ENCODE assay signal across 18 cellular contexts in genomic region chr9:123561055-123561454, GRCh38.
DNase-seq lines count a peak whose midpoint lies in the region; ATAC-seq and TF ChIP-seq lines count a peak whose summit lies in the region.
"Had no signal": no experiment of that assay in that cellular context is flagged by ENCODE, and none has a peak within 500 bp of the region (broad histone marks: within the 10 kb centered on the region; RNA-seq: fewer than 3 reads in every experiment).

No MANE protein-coding gene starts in this region.

- no peaks in the 10 kb centered on the region for H3K9me3 ChIP-seq in HUES48 (ENCODE audit: control insufficient read depth, insufficient read depth, low read length)
- H3K9me3 ChIP-seq: breast epithelium, esophagus muscularis mucosa, thoracic aorta had no signal

- ATAC-seq in GM21528 (IDR thresholded peaks at IDR 0.05; ENCODE audit: low FRiP score, unreplicated experiment) (no peak), HG03095 (IDR thresholded peaks at IDR 0.05; ENCODE audit: unreplicated experiment) (no peak)
- ATAC-seq: activated T-cell treated with anti-CD3 and anti-CD28 coated beads, Interleukin-2, amount 50 U/mL, for 72 hours; K562 had no signal

- peak overlapping the region; percentile 11 for H3K27ac Mint-ChIP-seq in nephron progenitor cell
- H3K27ac Mint-ChIP-seq: activated T-cell treated with anti-CD3 and anti-CD28 coated beads, Interleukin-2, amount 50 U/mL, for 72 hours; nephron had no signal

- H3K27ac ChIP-seq in HUES48 (ENCODE audit: low read depth, low read length), result peak overlapping the region; percentile 14
- H3K27ac ChIP-seq: breast epithelium, esophagus muscularis mucosa, thoracic aorta had no signal

- no peak overlapping the region for H3K4me3 ChIP-seq in HUES48 (ENCODE audit: low read depth, low read length)
- H3K4me3 ChIP-seq: breast epithelium, esophagus muscularis mucosa, K562, smooth muscle cell, thoracic aorta had no signal

- peaks cover 23% of the 10 kb centered on the region for H3K4me1 Mint-ChIP-seq in nephron progenitor cell

- H3K4me3 Mint-ChIP-seq in nephron progenitor cell, result no peak overlapping the region
- H3K4me3 Mint-ChIP-seq: activated T-cell treated with anti-CD3 and anti-CD28 coated beads, Interleukin-2, amount 50 U/mL, for 72 hours; nephron had no signal

- peaks cover 14% of the 10 kb centered on the region for H3K4me1 ChIP-seq in HUES48 (ENCODE audit: control insufficient read depth, insufficient read depth, low read length)
- H3K4me1 ChIP-seq: breast epithelium had no signal

- TF ChIP-seq CTCF in nephron progenitor cell (IDR thresholded peaks at IDR 0.05), result no peak

- no peaks in the 10 kb centered on the region for H3K36me3 ChIP-seq in HUES48 (ENCODE audit: control insufficient read depth, insufficient read depth, low read length)
- H3K36me3 ChIP-seq: breast epithelium had no signal

- DNase-seq in NCI-H2029 (lab: John Stamatoyannopoulos, UW) (peak; percentile 92), NCI-H774 (lab: John Stamatoyannopoulos, UW) (peak; percentile 93), nephron progenitor cell (no peak)
- DNase-seq in activated CD4-positive, alpha-beta T cell treated with anti-CD3 and anti-CD28 coated beads for 4 hours, result no peak
- DNase-seq: activated T-cell treated with anti-CD3 and anti-CD28 coated beads, Interleukin-2, amount 50 U/mL, for 72 hours; AML-193; GF-D8; GOT3; islet precursor cell had no signal

- H3K27me3 Mint-ChIP-seq in nephron progenitor cell (ENCODE audit: low read depth, poor library complexity), result peaks cover 7% of the 10 kb centered on the region

- H3K9me3 Mint-ChIP-seq in nephron progenitor cell, result peaks cover 3% of the 10 kb centered on the region
- H3K9me3 Mint-ChIP-seq: nephron had no signal

- no peaks in the 10 kb centered on the region for H3K27me3 ChIP-seq in HUES48 (ENCODE audit: control insufficient read depth, insufficient read depth, low read length)
- H3K27me3 ChIP-seq: breast epithelium, esophagus muscularis mucosa had no signal

- peaks cover 46% of the 10 kb centered on the region for H3K36me3 Mint-ChIP-seq in nephron progenitor cell (ENCODE audit: low read depth)

- H3K9ac ChIP-seq in HUES48 (ENCODE audit: low read depth, low read length), result no peak overlapping the region

Comparison
In these comparisons a context has a peak if more than half of its experiments do, and no peak if none do; other contexts are left out.
1. DNase-seq: peak in NCI-H2029 (single experiment) and NCI-H774 (single experiment); none in nephron progenitor cell (single experiment) and activated CD4-positive, alpha-beta T cell treated with anti-CD3 and anti-CD28 coated beads for 4 hours (0 of 2).